In the genomic region with DNA sequence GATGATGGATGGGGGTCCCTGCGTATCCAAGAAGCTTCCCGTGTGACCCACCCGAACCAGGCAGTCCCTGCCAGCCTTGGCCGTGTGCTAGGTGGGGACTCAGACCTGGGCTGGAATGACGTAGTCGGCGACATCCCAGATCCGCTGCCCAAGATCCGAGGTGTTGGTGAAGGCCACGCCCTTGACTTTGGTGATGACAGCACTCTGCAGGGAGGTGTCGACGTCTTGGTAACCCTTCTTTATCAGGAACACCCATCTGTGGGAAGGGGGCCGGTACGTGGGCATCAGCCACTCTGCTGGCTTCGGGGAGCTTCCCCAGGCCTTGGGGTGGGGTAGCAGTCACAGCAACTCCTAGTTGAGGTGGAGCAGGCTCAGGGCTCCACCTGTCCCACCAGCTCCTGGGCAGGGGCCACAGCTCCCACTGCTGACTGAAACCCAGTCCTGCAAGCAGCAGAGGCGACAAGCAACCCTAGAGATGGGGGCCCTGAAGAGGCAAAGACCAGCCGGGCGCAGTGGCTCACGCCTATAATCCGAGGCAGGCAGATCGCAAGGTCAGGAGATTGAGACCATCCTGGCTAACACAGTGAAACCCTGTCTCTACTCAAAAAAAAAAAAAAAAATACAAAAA, we compare ENCODE assay signal across 24 cellular contexts. TPM values are rescaled to one million over a fixed set of nuclear protein-coding genes. Genes with fewer than 3 reads are reported as not detected.
DNase-seq lines count a peak whose midpoint lies in the region; ATAC-seq, FAIRE-seq and TF ChIP-seq lines count a peak whose summit lies in the region.
"Had no signal": no experiment of that assay in that cellular context is flagged by ENCODE, and none has a peak within 500 bp of the region (broad histone marks: within the 10 kb centered on the region; RNA-seq: fewer than 3 reads in every experiment).

No MANE protein-coding gene starts in this region.

- H2AFZ ChIP-seq in Karpas-422 (ENCODE audit: low read length) (no peak overlapping the region), H1 (ENCODE audit: low read length) (no peak overlapping the region)

- no peak for FAIRE-seq in H1 (lab: Jason Lieb, UNC)
- FAIRE-seq: A204.1 had no signal

- no peak overlapping the region for H3K56ac ChIP-seq in H1 (replicated peaks; ENCODE audit: insufficient read length, low read depth, low read length)

- H3K4me1 Mint-ChIP-seq in activated CD4-positive, alpha-beta T cell treated with anti-CD3 and anti-CD28 coated beads for 36 hours, result peaks cover 15% of the 10 kb centered on the region

- H3K9ac ChIP-seq in Karpas-422 (ENCODE audit: low read length) (no peak overlapping the region), H1 (replicated peaks in 1 of 4; ENCODE audit: extremely low read depth in 1 of 4, low read depth in 3 of 4, low read length in 3 of 4) (no peak overlapping the region)
- H3K9ac ChIP-seq: KMS-11 had no signal

- no peaks in the 10 kb centered on the region for H3K9me2 ChIP-seq in Karpas-422 (replicated peaks; ENCODE audit: insufficient read depth, low read length)

- H4K20me1 ChIP-seq in Karpas-422 (ENCODE audit: insufficient read depth, low read depth, low read length) (peaks cover 13% of the 10 kb centered on the region), H1 (replicated peaks in 1 of 2; ENCODE audit: control insufficient read depth in 1 of 2, insufficient read depth in 2 of 2, low read length in 2 of 2) (peaks cover 0 to 8% of the 10 kb centered on the region in 2 experiments)

- H2BK12ac ChIP-seq in H1 (ENCODE audit: low read depth, low read length), result no peak overlapping the region

- H2BK5ac ChIP-seq in H1 (ENCODE audit: low read depth, low read length), result 0 out of 2 replicates have a peak overlapping the region, but pooled peaks have one; percentile 30

- no peak overlapping the region for H3K18ac ChIP-seq in H1 (ENCODE audit: extremely low read depth, low read length)

- no peak overlapping the region for H3K23ac ChIP-seq in H1 (ENCODE audit: insufficient read length)

- intact Hi-C loops in activated CD4-positive, alpha-beta T cell treated with anti-CD3 and anti-CD28 coated beads for 36 hours (cut with DNase I, micrococcal nuclease), result loop anchor here in 1 of 2 experiments (5.0 kb wide), 1 partner anchor 136 kb away; no protein-coding TSS in a partner anchor

- peaks cover 73% of the 10 kb centered on the region for H3K4me1 ChIP-seq in Karpas-422 (ENCODE audit: low read length)
- H3K4me1 ChIP-seq in H1 (replicated peaks in 1 of 4; ENCODE audit: control insufficient read depth in 3 of 4, insufficient read depth in 4 of 4, low read length in 3 of 4), result peaks cover 0 to 12% (median 6%) of the 10 kb centered on the region in 4 experiments; a peak in 5 of 7 replicates
- H3K4me1 ChIP-seq in thymus (ENCODE audit: control insufficient read depth, insufficient read depth, low read length), result no peaks in the 10 kb centered on the region

- POLR2A ChIA-PET in activated CD4-positive, alpha-beta T cell treated with anti-CD3 and anti-CD28 coated beads for 36 hours (lab: Charles Lee), result interaction anchor here (0.6 kb wide), 1 partner anchor 25 kb away, joined by 9 read pairs; no protein-coding TSS in a partner anchor
- POLR2A ChIA-PET in H1 (lab: Charles Lee; ENCODE audit: partially characterized antibody), result no interaction called here

- H4K91ac ChIP-seq in H1 (replicated peaks; ENCODE audit: insufficient read length, low read length), result no peak overlapping the region

- H2BK120ac ChIP-seq in H1 (replicated peaks; ENCODE audit: low read depth, low read length), result no peak overlapping the region

- H3K9me3 Mint-ChIP-seq in activated CD4-positive, alpha-beta T cell treated with anti-CD3 and anti-CD28 coated beads for 36 hours (ENCODE audit: low read depth), result no peaks in the 10 kb centered on the region
- H3K9me3 Mint-ChIP-seq: activated T-helper 2 cell treated with anti-CD3 and anti-CD28 coated beads, Interferon-gamma antibody, Interleukin-2, Interleukin-4, amounts not matched to agents 10 μg/mL and 5 μg/mL and 100 μg/mL, durations not matched to agents 14 hours and 24 hours and 36 hours; nephron progenitor cell had no signal

- CTCF ChIA-PET in activated CD4-positive, alpha-beta T cell treated with anti-CD3 and anti-CD28 coated beads for 36 hours (lab: Charles Lee), result no interaction called here
- CTCF ChIA-PET in H1 (lab: Charles Lee; ENCODE audit: partially characterized antibody), result interaction anchor here (0.6 to 3.3 kb wide), 16 partner anchors 9 to 735 kb away, joined by 3 to 29 read pairs (median 4); a partner anchor contains a TSS

- H3K4me3 ChIP-seq in Karpas-422 (ENCODE audit: low read length) (no peak overlapping the region), H1 (ENCODE audit: extremely low read depth in 1 of 4, insufficient read depth in 2 of 4, low read depth in 3 of 4, low read length in 4 of 4) (no peak overlapping the region), thymus (ENCODE audit: low read length) (no peak overlapping the region)
- H3K4me3 ChIP-seq: heart right ventricle, tibial artery had no signal

- H3K4ac ChIP-seq in H1 (replicated peaks; ENCODE audit: insufficient read length, low read depth, low read length), result no peak overlapping the region

- peak; percentile 46 to 64 for TF ChIP-seq RAD21 in H1 (IDR thresholded peaks at IDR 0.05 in 1 of 2, conservative IDR thresholded peaks at IDR 0.05 in 1 of 2; ENCODE audit: low read depth in 2 of 2, low read length in 2 of 2)

- TF ChIP-seq CTCF in H1 (IDR thresholded peaks at IDR 0.05; ENCODE audit: control extremely low read depth in 1 of 3, insufficient read depth in 1 of 3, low read depth in 1 of 3, low read length in 3 of 3), result peak; percentile 59 to 64 (median 60)

- no peak for ATAC-seq in activated CD4-positive, alpha-beta T cell treated with anti-CD3 and anti-CD28 coated beads for 36 hours
- ATAC-seq in SK-N-SH treated with all-trans-retinoic acid at 6 μM for 48 hours, result no peak
- ATAC-seq: activated CD4-positive, CD25-positive, alpha-beta regulatory T cell treated with anti-CD3 and anti-CD28 coated beads, Interleukin-2, amount 50 U/mL, for 24 hours; heart right ventricle; T-helper 17 cell had no signal

- WGBS in H1 (ENCODE audit: extremely low coverage in 1 of 2, insufficient coverage in 1 of 2, insufficient read length in 1 of 2, insufficient replicate concordance in 2 of 2, low coverage in 1 of 2, low lambda C conversion rate in 2 of 2, missing lambda C conversion rate in 1 of 2), 2 experiments, result 87% methylated on average over 21 of the region's 21 CpGs; no CpG with 5 or more reads in 1 of the 2 experiments
- WGBS in thymus, result 96% methylated on average over 21 of the region's 21 CpGs

- TF ChIP-seq POLR2A in H1 (IDR thresholded peaks at IDR 0.05; ENCODE audit: control extremely low read depth in 1 of 2, low read depth in 2 of 2, low read length in 2 of 2), result no peak

- H2AK5ac ChIP-seq in H1 (ENCODE audit: low read depth, low read length), result no peak overlapping the region

- H3K9me3 ChIP-seq in Karpas-422 (ENCODE audit: low read length) (no peaks in the 10 kb centered on the region), H1 (ENCODE audit: insufficient read depth in 2 of 2, low read depth in 1 of 2, low read length in 1 of 2) (no peaks in the 10 kb centered on the region), thymus (ENCODE audit: control insufficient read depth) (no peaks in the 10 kb centered on the region)
- H3K9me3 ChIP-seq: heart right ventricle, tibial artery had no signal

- no peak overlapping the region for H3K14ac ChIP-seq in H1 (ENCODE audit: insufficient read length)

- no peak overlapping the region for H3K27ac Mint-ChIP-seq in activated CD4-positive, alpha-beta T cell treated with anti-CD3 and anti-CD28 coated beads for 36 hours
- H3K27ac Mint-ChIP-seq: activated T-helper 2 cell treated with anti-CD3 and anti-CD28 coated beads, Interferon-gamma antibody, Interleukin-2, Interleukin-4, amounts not matched to agents 10 μg/mL and 5 μg/mL and 100 μg/mL, durations not matched to agents 14 hours and 24 hours and 36 hours; nephron progenitor cell; T-helper 17 cell had no signal

- no peaks in the 10 kb centered on the region for H3K27me3 ChIP-seq in Karpas-422 (ENCODE audit: low read length)
- H3K27me3 ChIP-seq in H1 (replicated peaks in 1 of 4; ENCODE audit: control insufficient read depth in 3 of 4, extremely low read depth in 1 of 4, insufficient read depth in 3 of 4, low read length in 3 of 4), result peaks cover 0 to 20% (median 12%) of the 10 kb centered on the region in 4 experiments; a peak in 6 of 7 replicates
- H3K27me3 ChIP-seq in thymus (ENCODE audit: control insufficient read depth, insufficient read depth), result no peaks in the 10 kb centered on the region

- no peak overlapping the region for H3K4me3 Mint-ChIP-seq in activated CD4-positive, alpha-beta T cell treated with anti-CD3 and anti-CD28 coated beads for 36 hours
- H3K4me3 Mint-ChIP-seq: nephron progenitor cell had no signal

- no peak overlapping the region for H2BK15ac ChIP-seq in H1 (ENCODE audit: low read length)

- TF ChIP-seq EP300 in H1 (IDR thresholded peaks at IDR 0.05; ENCODE audit: borderline replicate concordance in 1 of 2, low read depth in 2 of 2, low read length in 2 of 2), result no peak

- H3K23me2 ChIP-seq in H1 (ENCODE audit: low read depth, low read length), result peaks cover 9% of the 10 kb centered on the region; the same call in 1 of the 2 replicates

- peak; percentile 33 for DNase-seq in activated CD4-positive, alpha-beta T cell treated with anti-CD3 and anti-CD28 coated beads for 36 hours
- no peak for DNase-seq in activated CD4-positive, alpha-beta T cell treated with anti-CD3 and anti-CD28 coated beads, Interleukin-2, amount 50 U/mL, for 48 hours
- DNase-seq in Karpas-422 (peak; percentile 62), H1 (ENCODE audit: low read depth in 1 of 2, low spot score in 2 of 2) (peak in 1 of 2 experiments; percentile 66), NCI-H69 (lab: John Stamatoyannopoulos, UW) (no peak), GOT3 (lab: John Stamatoyannopoulos, UW) (no peak)
- DNase-seq: amniotic stem cell; heart right ventricle; kidney glomerular epithelial cell; mesenchymal stem cell; NCI-H1436; NCI-H226; nephron progenitor cell; NK-92 treated with Interleukin-12 subunit alpha and Interleukin-12 subunit beta, amount 100 ng/mL, for 24 hours; T-helper 17 cell; tibial artery had no signal

- no peaks in the 10 kb centered on the region for H3K79me1 ChIP-seq in H1 (ENCODE audit: low read depth, low read length)

- peaks cover 30% of the 10 kb centered on the region for H3K79me2 ChIP-seq in Karpas-422 (ENCODE audit: low read length)
- no peaks in the 10 kb centered on the region for H3K79me2 ChIP-seq in H1 (ENCODE audit: control insufficient read depth in 1 of 2, insufficient read depth in 2 of 2, low read length in 2 of 2)

- no peak overlapping the region for H4K8ac ChIP-seq in H1 (ENCODE audit: extremely low read depth, insufficient read depth, low read length)

- no peak overlapping the region for H4K5ac ChIP-seq in H1 (ENCODE audit: insufficient read length, low read depth, low read length)

- H2BK20ac ChIP-seq in H1 (ENCODE audit: low read length), result no peak overlapping the region

- H3K36me3 ChIP-seq in Karpas-422 (ENCODE audit: insufficient read depth, low read length) (no peaks in the 10 kb centered on the region), H1 (ENCODE audit: control insufficient read depth in 2 of 4, insufficient read depth in 4 of 4, low read length in 3 of 4) (no peaks in the 10 kb centered on the region), thymus (ENCODE audit: control insufficient read depth, insufficient read depth) (peaks cover 24% of the 10 kb centered on the region)
- H3K36me3 ChIP-seq: tibial artery had no signal

- H3K4me2 ChIP-seq in Karpas-422 (ENCODE audit: low read depth, low read length, poor library complexity, severe bottlenecking) (no peak overlapping the region), H1 (ENCODE audit: insufficient read depth in 1 of 2, low read depth in 2 of 2, low read length in 2 of 2) (no peak overlapping the region)
- H3K4me2 ChIP-seq: KMS-11 had no signal

- H3K36me3 Mint-ChIP-seq in activated CD4-positive, alpha-beta T cell treated with anti-CD3 and anti-CD28 coated beads for 36 hours (ENCODE audit: low read depth), result peaks cover 6% of the 10 kb centered on the region

- H3K27ac ChIP-seq in Karpas-422 (ENCODE audit: low read length) (peak overlapping the region; percentile 3; the same call in 1 of the 2 replicates), H1 (ENCODE audit: low read depth, low read length) (no peak overlapping the region), thymus (ENCODE audit: low read depth) (peak overlapping the region; percentile 31)
- H3K27ac ChIP-seq: C4-2B, heart right ventricle, HL-60, KMS-11, tibial artery had no signal

- no peaks in the 10 kb centered on the region for H3K27me3 Mint-ChIP-seq in activated CD4-positive, alpha-beta T cell treated with anti-CD3 and anti-CD28 coated beads for 36 hours
- H3K27me3 Mint-ChIP-seq: T-helper 17 cell had no signal

RNA-seq across cellular contexts. Expression of a gene that starts 4.3 kb away (rescaled TPM):
- 10 to 100 TPM; 69.7 to 77.5 TPM for total RNA-seq in activated CD4-positive, alpha-beta T cell treated with anti-CD3 and anti-CD28 coated beads for 36 hours
- total RNA-seq in Karpas-422 (2014; rRNA removed; shearing (Covaris generic); ENCODE audit: low replicate concordance), result 60.4 and 86.1 TPM in 2 replicates
- 15.5 and 15.6 TPM in 2 replicates for total RNA-seq in H1 (2021; fragmentation: NEBNext Ultra II Directional; extraction: Animal tissue kit (Norgen Biotek cat#: 25700))
- polyA plus RNA-seq in H1 (2011; rRNA removed), result 12.0 and 14.2 TPM in 2 replicates
- 11.7 TPM for polyA plus RNA-seq in H1 (2011; cell fraction: cytosol; rRNA removed)
- 16.5 TPM for polyA plus RNA-seq in H1 (2011; cell fraction: nucleus; rRNA removed)
- polyA plus RNA-seq in H1 (2012, experiment 1 of 2), result 12.6 to 18.3 TPM (median 15.5 TPM) in 4 replicates
- 17.0 TPM for polyA plus RNA-seq in H1 (2012, experiment 2 of 2)
- 9.6 TPM for polyA plus RNA-seq in H1 (2013, experiment 1 of 2)
- 10.6 TPM for polyA plus RNA-seq in H1 (2013, experiment 2 of 2)
- polyA minus RNA-seq in H1 (2011; rRNA and poly(A)+ RNA removed), result 11.4 and 14.2 TPM in 2 replicates
- polyA minus RNA-seq in H1 (2011; cell fraction: cytosol; rRNA and poly(A)+ RNA removed), result 6.0 TPM
- polyA minus RNA-seq in H1 (2011; cell fraction: nucleus; rRNA and poly(A)+ RNA removed), result 6.3 TPM
- 108 TPM for polyA plus RNA-seq in thymus

RNA-seq across cellular contexts. Expression of a gene that starts 23.0 kb away (rescaled TPM):
- total RNA-seq in activated CD4-positive, alpha-beta T cell treated with anti-CD3 and anti-CD28 coated beads for 36 hours, result 10 to 100 TPM; 43.6 to 44.3 TPM
- total RNA-seq in Karpas-422 (2014; rRNA removed; shearing (Covaris generic); ENCODE audit: low replicate concordance), result 21.0 and 34.2 TPM in 2 replicates
- 81.5 and 86.5 TPM in 2 replicates for total RNA-seq in H1 (2021; fragmentation: NEBNext Ultra II Directional; extraction: Animal tissue kit (Norgen Biotek cat#: 25700))
- polyA plus RNA-seq in H1 (2011; rRNA removed) (193 and 201 TPM in 2 replicates), thymus (68.7 TPM)
- polyA plus RNA-seq in H1 (2011; cell fraction: cytosol; rRNA removed), result 142 TPM
- 66.9 TPM for polyA plus RNA-seq in H1 (2011; cell fraction: nucleus; rRNA removed)
- 63.1 to 87.1 TPM (median 69.6 TPM) in 4 replicates for polyA plus RNA-seq in H1 (2012, experiment 1 of 2)
- polyA plus RNA-seq in H1 (2012, experiment 2 of 2), result 188 TPM
- 195 TPM for polyA plus RNA-seq in H1 (2013, experiment 1 of 2)
- 204 TPM for polyA plus RNA-seq in H1 (2013, experiment 2 of 2)
- polyA minus RNA-seq in H1 (2011; rRNA and poly(A)+ RNA removed), result 7.8 and 11.7 TPM in 2 replicates
- 45.8 TPM for polyA minus RNA-seq in H1 (2011; cell fraction: cytosol; rRNA and poly(A)+ RNA removed)
- polyA minus RNA-seq in H1 (2011; cell fraction: nucleus; rRNA and poly(A)+ RNA removed), result 29.2 TPM

RNA-seq across cellular contexts. Expression of a gene that starts 23.3 kb away (rescaled TPM):
- 10 to 100 TPM; 12.0 to 14.6 TPM for total RNA-seq in activated CD4-positive, alpha-beta T cell treated with anti-CD3 and anti-CD28 coated beads for 36 hours
- 31.5 and 39.5 TPM in 2 replicates for total RNA-seq in Karpas-422 (2014; rRNA removed; shearing (Covaris generic); ENCODE audit: low replicate concordance)
- 81.8 and 83.5 TPM in 2 replicates for total RNA-seq in H1 (2021; fragmentation: NEBNext Ultra II Directional; extraction: Animal tissue kit (Norgen Biotek cat#: 25700))
- polyA plus RNA-seq in H1 (2011; rRNA removed), result 65.3 and 87.8 TPM in 2 replicates
- polyA plus RNA-seq in H1 (2011; cell fraction: cytosol; rRNA removed), result 57.7 TPM
- 65.3 TPM for polyA plus RNA-seq in H1 (2011; cell fraction: nucleus; rRNA removed)
- 52.0 to 62.8 TPM (median 59.9 TPM) in 4 replicates for polyA plus RNA-seq in H1 (2012, experiment 1 of 2)
- 59.4 TPM for polyA plus RNA-seq in H1 (2012, experiment 2 of 2)
- polyA plus RNA-seq in H1 (2013, experiment 1 of 2), result 43.5 TPM
- polyA plus RNA-seq in H1 (2013, experiment 2 of 2), result 41.3 TPM
- polyA minus RNA-seq in H1 (2011; rRNA and poly(A)+ RNA removed), result 24.4 and 26.0 TPM in 2 replicates
- 40.2 TPM for polyA minus RNA-seq in H1 (2011; cell fraction: cytosol; rRNA and poly(A)+ RNA removed)
- polyA minus RNA-seq in H1 (2011; cell fraction: nucleus; rRNA and poly(A)+ RNA removed), result 31.9 TPM
- 73.2 TPM for polyA plus RNA-seq in thymus

RNA-seq across cellular contexts. Expression of a gene that starts 32.0 kb away (rescaled TPM):
- 10 to 100 TPM; 21.0 to 25.2 TPM for total RNA-seq in activated CD4-positive, alpha-beta T cell treated with anti-CD3 and anti-CD28 coated beads for 36 hours
- 17.5 and 20.3 TPM in 2 replicates for total RNA-seq in Karpas-422 (2014; rRNA removed; shearing (Covaris generic); ENCODE audit: low replicate concordance)
- total RNA-seq in H1 (2021; fragmentation: NEBNext Ultra II Directional; extraction: Animal tissue kit (Norgen Biotek cat#: 25700)), result 29.4 and 29.5 TPM in 2 replicates
- polyA plus RNA-seq in H1 (2011; rRNA removed), result 7.8 and 12.0 TPM in 2 replicates
- polyA plus RNA-seq in H1 (2011; cell fraction: cytosol; rRNA removed), result 10.7 TPM
- 9.1 TPM for polyA plus RNA-seq in H1 (2011; cell fraction: nucleus; rRNA removed)
- polyA plus RNA-seq in H1 (2012, experiment 1 of 2), result 13.2 to 14.6 TPM (median 13.7 TPM) in 4 replicates
- polyA plus RNA-seq in H1 (2012, experiment 2 of 2), result 12.1 TPM
- polyA plus RNA-seq in H1 (2013, experiment 1 of 2), result 15.4 TPM
- 15.4 TPM for polyA plus RNA-seq in H1 (2013, experiment 2 of 2)
- polyA minus RNA-seq in H1 (2011; rRNA and poly(A)+ RNA removed), result 22.0 and 22.5 TPM in 2 replicates
- 20.5 TPM for polyA minus RNA-seq in H1 (2011; cell fraction: cytosol; rRNA and poly(A)+ RNA removed)
- 18.7 TPM for polyA minus RNA-seq in H1 (2011; cell fraction: nucleus; rRNA and poly(A)+ RNA removed)
- 2.3 TPM for polyA plus RNA-seq in thymus

RNA-seq across cellular contexts. Expression of a gene that starts 55.1 kb away (rescaled TPM):
- 10 to 100 TPM; 10.1 to 11.1 TPM for total RNA-seq in activated CD4-positive, alpha-beta T cell treated with anti-CD3 and anti-CD28 coated beads for 36 hours
- total RNA-seq in Karpas-422 (2014; rRNA removed; shearing (Covaris generic); ENCODE audit: low replicate concordance), result 21.1 and 27.3 TPM in 2 replicates
- 12.9 and 16.4 TPM in 2 replicates for total RNA-seq in H1 (2021; fragmentation: NEBNext Ultra II Directional; extraction: Animal tissue kit (Norgen Biotek cat#: 25700))
- polyA plus RNA-seq in H1 (2011; rRNA removed) (11.6 and 13.1 TPM in 2 replicates), thymus (8.8 TPM)
- 11.9 TPM for polyA plus RNA-seq in H1 (2011; cell fraction: cytosol; rRNA removed)
- 22.3 TPM for polyA plus RNA-seq in H1 (2011; cell fraction: nucleus; rRNA removed)
- polyA plus RNA-seq in H1 (2012, experiment 1 of 2), result 13.0 to 16.4 TPM (median 15.1 TPM) in 4 replicates
- polyA plus RNA-seq in H1 (2012, experiment 2 of 2), result 19.1 TPM
- polyA plus RNA-seq in H1 (2013, experiment 1 of 2), result 22.0 TPM
- polyA plus RNA-seq in H1 (2013, experiment 2 of 2), result 21.1 TPM
- polyA minus RNA-seq in H1 (2011; rRNA and poly(A)+ RNA removed), result 12.1 and 12.4 TPM in 2 replicates
- 6.5 TPM for polyA minus RNA-seq in H1 (2011; cell fraction: cytosol; rRNA and poly(A)+ RNA removed)
- 13.1 TPM for polyA minus RNA-seq in H1 (2011; cell fraction: nucleus; rRNA and poly(A)+ RNA removed)

Comparison
In these comparisons a context has a peak if more than half of its experiments do, and no peak if none do; other contexts are left out.
1. DNase-seq: peak in activated CD4-positive, alpha-beta T cell treated with anti-CD3 and anti-CD28 coated beads for 36 hours (single experiment) and Karpas-422 (single experiment); none in activated CD4-positive, alpha-beta T cell treated with anti-CD3 and anti-CD28 coated beads, Interleukin-2, amount 50 U/mL, for 48 hours (0 of 2), NCI-H69 (single experiment) and GOT3 (single experiment).